9 cellular contexts compared by ENCODE assay signal in genomic region chr15:40338041-40338657, GRCh38. TPM values are rescaled to one million over a fixed set of nuclear protein-coding genes. Genes with fewer than 3 reads are reported as not detected.
DNase-seq lines count a peak whose midpoint lies in the region; ATAC-seq and TF ChIP-seq lines count a peak whose summit lies in the region.
"Had no signal": no experiment of that assay in that cellular context is flagged by ENCODE, and none has a peak within 500 bp of the region (broad histone marks: within the 10 kb centered on the region; RNA-seq: fewer than 3 reads in every experiment).

No MANE protein-coding gene starts in this region.

- no peak overlapping the region for H3K4me3 ChIP-seq in colonic mucosa

- no peak overlapping the region for H3K27ac Mint-ChIP-seq in activated CD4-positive, alpha-beta T cell treated with anti-CD3 and anti-CD28 coated beads, Interleukin-2, amount 10 ng/mL, durations not matched to agents 24 days and 14 days
- no peak overlapping the region for H3K27ac Mint-ChIP-seq in memory B cell

- H3K4me1 ChIP-seq in colonic mucosa = peaks cover 32% of the 10 kb centered on the region

- H3K27me3 ChIP-seq in colonic mucosa = no peaks in the 10 kb centered on the region

- peak; percentile 56 for DNase-seq in COLO829 (ENCODE audit: low spot score)
- DNase-seq in HCEC 1CT = peak; percentile 42
- DNase-seq in NCI-H460 (ENCODE audit: extremely low read depth, low read depth) = peak; percentile 59
- peak; percentile 94 for DNase-seq in activated CD4-positive, alpha-beta T cell treated with anti-CD3 and anti-CD28 coated beads, Interleukin-2, amount 10 ng/mL, durations not matched to agents 24 days and 14 days
- peak; percentile 72 for DNase-seq in colonic mucosa
- peak; percentile 71 to 74 for DNase-seq in memory B cell (ENCODE audit: low spot score in 2 of 2)
- DNase-seq in stimulated activated CD8-positive, alpha-beta memory T cell treated with anti-CD3 and anti-CD28 coated beads, Interleukin-12 subunit alpha, Interleukin-12 subunit beta, amount 100 ng/mL, for 4 hours (ENCODE audit: low read depth) = peak; percentile 57

- TF ChIP-seq CTCF in colonic mucosa (IDR thresholded peaks at IDR 0.05) = peak; percentile 71

- peak overlapping the region in 1 of 2 donors; percentile 71 for H3K9ac ChIP-seq in colonic mucosa (ENCODE audit: low read depth in 2 of 2, low read length in 2 of 2)

- H3K9me3 Mint-ChIP-seq in activated CD4-positive, alpha-beta T cell treated with anti-CD3 and anti-CD28 coated beads, Interleukin-2, amount 10 ng/mL, durations not matched to agents 24 days and 14 days = no peaks in the 10 kb centered on the region
- no peaks in the 10 kb centered on the region for H3K9me3 Mint-ChIP-seq in memory B cell

- H3K27me3 Mint-ChIP-seq in activated CD4-positive, alpha-beta T cell treated with anti-CD3 and anti-CD28 coated beads, Interleukin-2, amount 10 ng/mL, durations not matched to agents 24 days and 14 days = no peaks in the 10 kb centered on the region
- H3K27me3 Mint-ChIP-seq in memory B cell = peaks cover 2% of the 10 kb centered on the region

- H3K4me1 Mint-ChIP-seq in activated CD4-positive, alpha-beta T cell treated with anti-CD3 and anti-CD28 coated beads, Interleukin-2, amount 10 ng/mL, durations not matched to agents 24 days and 14 days = peaks cover 13% of the 10 kb centered on the region
- peaks cover 13% of the 10 kb centered on the region for H3K4me1 Mint-ChIP-seq in memory B cell

- H3K27ac ChIP-seq in colonic mucosa = peak overlapping the region; percentile 9

- H3K36me3 ChIP-seq in colonic mucosa = no peaks in the 10 kb centered on the region

- no peaks in the 10 kb centered on the region for H3K9me3 ChIP-seq in colonic mucosa

- no peak overlapping the region for H3K4me3 Mint-ChIP-seq in activated CD4-positive, alpha-beta T cell treated with anti-CD3 and anti-CD28 coated beads, Interleukin-2, amount 10 ng/mL, durations not matched to agents 24 days and 14 days
- H3K4me3 Mint-ChIP-seq in memory B cell = no peak overlapping the region

- H3K36me3 Mint-ChIP-seq in activated CD4-positive, alpha-beta T cell treated with anti-CD3 and anti-CD28 coated beads, Interleukin-2, amount 10 ng/mL, durations not matched to agents 24 days and 14 days (ENCODE audit: low read depth) = no peaks in the 10 kb centered on the region
- no peaks in the 10 kb centered on the region for H3K36me3 Mint-ChIP-seq in memory B cell

- ATAC-seq in memory B cell (ENCODE audit: low read depth) = peak; percentile 92
- no peak for ATAC-seq in HG03025 (IDR thresholded peaks at IDR 0.05; ENCODE audit: low FRiP score, unreplicated experiment)

- intact Hi-C loops in activated CD4-positive, alpha-beta T cell treated with anti-CD3 and anti-CD28 coated beads, Interleukin-2, amount 10 ng/mL, durations not matched to agents 24 days and 14 days (cut with micrococcal nuclease) = loop anchor here (1.0 kb wide), 2 partner anchors 15 to 59 kb away; partner anchors contain the start of gene INAFM2
- intact Hi-C loops in colonic mucosa (cut with DNase I) = no loop called here

RNA-seq across cellular contexts. Expression of gene CCDC9B, which starts 2.6 kb away (rescaled TPM):
- 8.9 and 9.4 TPM in 2 replicates for total RNA-seq in NCI-H460 (2014; rRNA removed; shearing (Covaris generic))
- polyA plus RNA-seq in NCI-H460 (2014; cell fraction: nucleus; rRNA removed) = 17.8 and 22.5 TPM in 2 replicates
- total RNA-seq in activated CD4-positive, alpha-beta T cell treated with anti-CD3 and anti-CD28 coated beads, Interleukin-2, amount 10 ng/mL, durations not matched to agents 24 days and 14 days = 0.21 and 0.54 TPM in 2 replicates
- 10 to 100 TPM; 13.1 to 28.7 TPM for total RNA-seq in colonic mucosa

RNA-seq across cellular contexts. Expression of gene PHGR1, which starts 12.7 kb away (rescaled TPM):
- total RNA-seq in NCI-H460 (2014; rRNA removed; shearing (Covaris generic)) = not detected in 2 replicates
- not detected in 2 replicates for polyA plus RNA-seq in NCI-H460 (2014; cell fraction: nucleus; rRNA removed)
- not detected in 2 replicates for total RNA-seq in activated CD4-positive, alpha-beta T cell treated with anti-CD3 and anti-CD28 coated beads, Interleukin-2, amount 10 ng/mL, durations not matched to agents 24 days and 14 days
- total RNA-seq in colonic mucosa = 1,000 to 10,000 TPM; 1,442 to 2,028 TPM
- total RNA-seq: T-helper 1 cell treated with Interleukin-12 subunit alpha and Interleukin-12 subunit beta and Interleukin-4 antibody, amounts not matched to agents 30 ng/mL and 1 ng/mL, for 36 hours had no signal

RNA-seq across cellular contexts. Expression of gene INAFM2, which starts 14.7 kb away (rescaled TPM):
- total RNA-seq in NCI-H460 (2014; rRNA removed; shearing (Covaris generic)) = 15.9 and 16.6 TPM in 2 replicates
- polyA plus RNA-seq in NCI-H460 (2014; cell fraction: nucleus; rRNA removed) = 12.2 and 12.8 TPM in 2 replicates
- 22.8 and 23.3 TPM in 2 replicates for total RNA-seq in activated CD4-positive, alpha-beta T cell treated with anti-CD3 and anti-CD28 coated beads, Interleukin-2, amount 10 ng/mL, durations not matched to agents 24 days and 14 days
- 10 to 100 TPM; 10.8 to 28.6 TPM for total RNA-seq in colonic mucosa

RNA-seq across cellular contexts. Expression of gene DISP2, which starts 19.9 kb away (rescaled TPM):
- 0.12 and 1.0 TPM in 2 replicates for total RNA-seq in NCI-H460 (2014; rRNA removed; shearing (Covaris generic))
- polyA plus RNA-seq in NCI-H460 (2014; cell fraction: nucleus; rRNA removed) = 0.26 and 1.8 TPM in 2 replicates
- total RNA-seq in activated CD4-positive, alpha-beta T cell treated with anti-CD3 and anti-CD28 coated beads, Interleukin-2, amount 10 ng/mL, durations not matched to agents 24 days and 14 days = 0.02 and 0.05 TPM in 2 replicates
- 10 to 100 TPM; 12.6 to 16.3 TPM for total RNA-seq in colonic mucosa

RNA-seq across cellular contexts. Expression of gene PLCB2, which starts 30.4 kb away (rescaled TPM):
- 0.74 and 0.75 TPM in 2 replicates for total RNA-seq in NCI-H460 (2014; rRNA removed; shearing (Covaris generic))
- 5.5 and 5.6 TPM in 2 replicates for polyA plus RNA-seq in NCI-H460 (2014; cell fraction: nucleus; rRNA removed)
- total RNA-seq in activated CD4-positive, alpha-beta T cell treated with anti-CD3 and anti-CD28 coated beads, Interleukin-2, amount 10 ng/mL, durations not matched to agents 24 days and 14 days = 82.7 and 95.7 TPM in 2 replicates
- total RNA-seq in colonic mucosa = 1 to 10 TPM; 5.7 to 9.5 TPM

Comparison
In these comparisons a context has a peak if more than half of its experiments do, and no peak if none do; other contexts are left out.
1. DNase-seq: peak in every context shown above with its lines; median percentile 94 in activated CD4-positive, alpha-beta T cell treated with anti-CD3 and anti-CD28 coated beads, Interleukin-2, amount 10 ng/mL, durations not matched to agents 24 days and 14 days; 72 in memory B cell; 72 in colonic mucosa; 59 in NCI-H460; 57 in stimulated activated CD8-positive, alpha-beta memory T cell treated with anti-CD3 and anti-CD28 coated beads, Interleukin-12 subunit alpha, Interleukin-12 subunit beta, amount 100 ng/mL, for 4 hours; 56 in COLO829; 42 in HCEC 1CT.
2. RNA of gene PHGR1, which starts 12.7 kb away (total RNA-seq): 1,442 to 2,028 TPM in colonic mucosa; not detected in NCI-H460 and not detected in activated CD4-positive, alpha-beta T cell treated with anti-CD3 and anti-CD28 coated beads, Interleukin-2, amount 10 ng/mL, durations not matched to agents 24 days and 14 days; every median in the first group is over 1,000 times any median in the second.